In the genomic region with DNA sequence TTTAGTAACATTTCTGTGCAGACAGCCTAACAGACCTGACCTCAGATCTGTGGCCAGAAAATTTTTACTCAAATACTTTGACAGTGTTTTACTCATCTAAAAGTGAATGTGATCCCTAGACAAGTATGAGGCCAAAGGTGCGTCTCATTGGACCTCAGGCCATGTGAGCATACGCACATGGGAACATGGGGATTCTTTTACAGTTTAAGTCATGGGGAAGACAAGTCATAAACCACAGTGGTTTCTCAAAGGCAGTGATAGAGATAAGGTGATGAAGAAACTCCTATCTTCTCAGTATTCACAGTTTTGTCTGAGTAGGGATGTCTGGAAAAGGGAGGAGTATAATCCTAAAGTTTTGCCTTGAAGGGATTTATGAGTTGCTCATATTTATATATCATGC, we compare ENCODE assay signal across 12 cellular contexts.
DNase-seq lines count a peak whose midpoint lies in the region; ATAC-seq and TF ChIP-seq lines count a peak whose summit lies in the region.
"Had no signal": no experiment of that assay in that cellular context is flagged by ENCODE, and none has a peak within 500 bp of the region (broad histone marks: within the 10 kb centered on the region; RNA-seq: fewer than 3 reads in every experiment).

No MANE protein-coding gene starts in this region.

- CTCF ChIA-PET in activated naive CD4-positive, alpha-beta T cell treated with anti-CD3 and anti-CD28 coated beads for 36 hours (lab: Charles Lee): no interaction called here
- CTCF ChIA-PET in CD4-positive, alpha-beta T cell (lab: Charles Lee): no interaction called here

- H3K79me2 ChIP-seq in fibroblast of lung (ENCODE audit: control insufficient read depth, insufficient read depth, low read length): peaks cover 48% of the 10 kb centered on the region

- no peak overlapping the region for H3K4me2 ChIP-seq in fibroblast of lung (ENCODE audit: extremely low read depth, insufficient read depth, low read length)

- H3K9me3 Mint-ChIP-seq in activated naive CD4-positive, alpha-beta T cell treated with anti-CD3 and anti-CD28 coated beads for 36 hours: no peaks in the 10 kb centered on the region
- no peaks in the 10 kb centered on the region for H3K9me3 Mint-ChIP-seq in CD4-positive, alpha-beta T cell

- no peak overlapping the region for H3K27ac Mint-ChIP-seq in activated naive CD4-positive, alpha-beta T cell treated with anti-CD3 and anti-CD28 coated beads for 36 hours
- no peak overlapping the region for H3K27ac Mint-ChIP-seq in CD4-positive, alpha-beta T cell

- no peak for DNase-seq in left ventricle myocardium inferior
- DNase-seq in left ventricle myocardium superior: no peak
- DNase-seq in M059J (ENCODE audit: low read depth): peak; percentile 84
- peak; percentile 54 to 89 for DNase-seq in fibroblast of lung (ENCODE audit: low read depth in 2 of 2)
- peak; percentile 13 for DNase-seq in stimulated activated naive CD8-positive, alpha-beta T cell treated with anti-CD3 and anti-CD28 coated beads, Interleukin-15, Interleukin-2, amounts not matched to agents 100 U/mL and 50 U/mL, for 24 hours
- no peak for DNase-seq in activated naive CD4-positive, alpha-beta T cell treated with anti-CD3 and anti-CD28 coated beads for 36 hours
- no peak for DNase-seq in CD4-positive, alpha-beta T cell
- DNase-seq: activated CD4-positive, alpha-beta T cell treated with anti-CD3 and anti-CD28 coated beads, Interleukin-2, amount 50 U/mL, for 1 hour; aorta; ovary had no signal

- H3K27me3 ChIP-seq in left ventricle myocardium inferior (ENCODE audit: low read depth) (no peaks in the 10 kb centered on the region), fibroblast of lung (ENCODE audit: control insufficient read depth, insufficient read depth, low read length) (no peaks in the 10 kb centered on the region)
- no peaks in the 10 kb centered on the region for H3K27me3 ChIP-seq in CD4-positive, alpha-beta T cell (ENCODE audit: control insufficient read depth, insufficient read depth, low read length)
- H3K27me3 ChIP-seq: ovary, SJSA1 had no signal

- H3K36me3 ChIP-seq in left ventricle myocardium inferior (no peaks in the 10 kb centered on the region), fibroblast of lung (ENCODE audit: control insufficient read depth, insufficient read depth, low read length) (peaks cover 2% of the 10 kb centered on the region)
- H3K36me3 ChIP-seq: ovary had no signal

- H3K27ac ChIP-seq in left ventricle myocardium inferior (replicated peaks): peak overlapping the region; percentile 16
- no peak overlapping the region for H3K27ac ChIP-seq in fibroblast of lung (ENCODE audit: insufficient read depth, low read length)
- H3K27ac ChIP-seq in CD4-positive, alpha-beta T cell (ENCODE audit: low read depth, low read length): no peak overlapping the region
- H3K27ac ChIP-seq: ovary, SJSA1 had no signal

- peaks cover 17% of the 10 kb centered on the region for H3K4me1 Mint-ChIP-seq in activated naive CD4-positive, alpha-beta T cell treated with anti-CD3 and anti-CD28 coated beads for 36 hours (ENCODE audit: low read depth)
- peaks cover 16% of the 10 kb centered on the region for H3K4me1 Mint-ChIP-seq in CD4-positive, alpha-beta T cell (ENCODE audit: low read depth)

- no peak overlapping the region for H3K4me3 Mint-ChIP-seq in activated naive CD4-positive, alpha-beta T cell treated with anti-CD3 and anti-CD28 coated beads for 36 hours
- no peak overlapping the region for H3K4me3 Mint-ChIP-seq in CD4-positive, alpha-beta T cell

- H3K36me3 Mint-ChIP-seq in activated naive CD4-positive, alpha-beta T cell treated with anti-CD3 and anti-CD28 coated beads for 36 hours (ENCODE audit: low read depth): peaks cover 3% of the 10 kb centered on the region
- no peaks in the 10 kb centered on the region for H3K36me3 Mint-ChIP-seq in CD4-positive, alpha-beta T cell (ENCODE audit: low read depth)

- TF ChIP-seq CTCF in left ventricle myocardium inferior (IDR thresholded peaks at IDR 0.05; ENCODE audit: borderline replicate concordance) (no peak), fibroblast of lung (conservative IDR thresholded peaks at IDR 0.05 in 1 of 2, IDR thresholded peaks at IDR 0.05 in 1 of 2; ENCODE audit: low read depth in 1 of 2, low read length in 2 of 2) (no peak)
- no peak for TF ChIP-seq CTCF in CD4-positive, alpha-beta T cell (IDR thresholded peaks at IDR 0.05)

- no peak overlapping the region for H2AFZ ChIP-seq in fibroblast of lung (ENCODE audit: low read length)

- no peak for ATAC-seq in left ventricle myocardium superior
- ATAC-seq in stimulated activated naive CD8-positive, alpha-beta T cell treated with anti-CD3 and anti-CD28 coated beads, Interleukin-15, Interleukin-2, amounts not matched to agents 100 U/mL and 50 U/mL, for 24 hours: peak; percentile 88
- ATAC-seq in HG03097 (IDR thresholded peaks at IDR 0.05; ENCODE audit: low FRiP score, unreplicated experiment): no peak
- ATAC-seq in CD4-positive, alpha-beta T cell (ENCODE audit: poor library complexity): no peak

- no peak overlapping the region for H3K4me3 ChIP-seq in left ventricle myocardium inferior
- no peak overlapping the region for H3K4me3 ChIP-seq in fibroblast of lung (replicated peaks in 1 of 4; ENCODE audit: control extremely low read depth in 1 of 4, insufficient read depth in 1 of 4, low read depth in 3 of 4, low read length in 4 of 4)
- H3K4me3 ChIP-seq: ovary, SJSA1 had no signal

- H4K20me1 ChIP-seq in fibroblast of lung (ENCODE audit: control insufficient read depth, extremely low read depth, insufficient read depth, low read length): peaks cover 3% of the 10 kb centered on the region

- H3K4me1 ChIP-seq in left ventricle myocardium inferior: peaks cover 88% of the 10 kb centered on the region
- H3K4me1 ChIP-seq in fibroblast of lung (ENCODE audit: control insufficient read depth, extremely low read depth, insufficient read depth, low read length): peaks cover 5% of the 10 kb centered on the region

- POLR2A ChIA-PET in CD4-positive, alpha-beta T cell (lab: Charles Lee): no interaction called here

- intact Hi-C loops in left ventricle myocardium inferior (cut with micrococcal nuclease) (no loop called here), left ventricle myocardium superior (cut with micrococcal nuclease) (no loop called here)
- intact Hi-C loops in activated naive CD4-positive, alpha-beta T cell treated with anti-CD3 and anti-CD28 coated beads for 36 hours (cut with micrococcal nuclease): no loop called here
- intact Hi-C loops in CD4-positive, alpha-beta T cell (cut with DNase I, micrococcal nuclease): no loop called here

- H3K9ac ChIP-seq in fibroblast of lung (ENCODE audit: insufficient read depth, low read length): no peak overlapping the region

- H3K9me3 ChIP-seq in left ventricle myocardium inferior (replicated peaks): no peaks in the 10 kb centered on the region
- H3K9me3 ChIP-seq in fibroblast of lung (ENCODE audit: control insufficient read depth, insufficient read depth, low read depth, low read length): no peaks in the 10 kb centered on the region
- no peaks in the 10 kb centered on the region for H3K9me3 ChIP-seq in CD4-positive, alpha-beta T cell (ENCODE audit: control insufficient read depth, low read length)
- H3K9me3 ChIP-seq: ovary, SJSA1 had no signal

- H3K27me3 Mint-ChIP-seq in activated naive CD4-positive, alpha-beta T cell treated with anti-CD3 and anti-CD28 coated beads for 36 hours (ENCODE audit: low read depth): no peaks in the 10 kb centered on the region
- no peaks in the 10 kb centered on the region for H3K27me3 Mint-ChIP-seq in CD4-positive, alpha-beta T cell

Comparison
In these comparisons a context has a peak if more than half of its experiments do, and no peak if none do; other contexts are left out.
1. DNase-seq: peak in M059J (single experiment), fibroblast of lung (2 of 2) and stimulated activated naive CD8-positive, alpha-beta T cell treated with anti-CD3 and anti-CD28 coated beads, Interleukin-15, Interleukin-2, amounts not matched to agents 100 U/mL and 50 U/mL, for 24 hours (single experiment); none in left ventricle myocardium inferior (single experiment), left ventricle myocardium superior (single experiment), activated naive CD4-positive, alpha-beta T cell treated with anti-CD3 and anti-CD28 coated beads for 36 hours (single experiment) and CD4-positive, alpha-beta T cell (0 of 10).